Comparison of ENCODE assay signal across 23 cellular contexts in the genomic region with DNA sequence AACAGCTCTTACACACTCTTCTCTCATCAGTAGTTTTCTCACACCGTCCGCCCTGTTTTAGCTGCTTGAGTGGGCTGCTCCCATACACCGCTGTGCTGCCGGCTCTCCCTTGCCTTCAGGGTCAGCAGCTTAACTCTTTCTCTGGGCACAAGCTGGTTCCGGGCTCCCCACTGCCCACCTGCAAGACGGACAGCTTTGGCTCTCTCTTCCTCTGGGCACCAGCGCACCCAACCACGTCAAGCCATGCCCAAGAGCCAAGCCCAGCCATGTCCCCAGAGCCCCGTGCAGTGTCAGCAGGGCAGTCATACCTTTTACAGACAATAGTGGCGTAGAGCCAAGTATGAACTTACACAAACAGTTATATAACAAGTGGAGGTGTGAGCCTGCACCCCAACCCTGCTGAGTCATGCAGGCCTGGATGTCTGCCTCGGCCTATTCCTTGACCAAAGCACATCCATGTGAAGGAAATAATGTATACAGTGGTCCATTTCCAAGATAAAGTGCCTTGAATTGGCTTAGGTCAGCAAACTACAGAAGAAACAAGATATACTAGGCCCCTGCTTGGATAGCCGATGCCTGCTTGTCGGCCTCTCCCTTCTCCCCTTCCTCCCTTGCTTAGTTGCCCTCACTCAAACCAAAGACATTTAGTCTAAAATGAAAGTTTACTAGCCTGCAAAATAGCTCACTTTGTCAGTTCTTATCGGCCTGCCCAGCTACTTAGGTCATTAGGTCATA.
DNase-seq lines count a peak whose midpoint lies in the region; FAIRE-seq and TF ChIP-seq lines count a peak whose summit lies in the region.
"Had no signal": no experiment of that assay in that cellular context is flagged by ENCODE, and none has a peak within 500 bp of the region (broad histone marks: within the 10 kb centered on the region; RNA-seq: fewer than 3 reads in every experiment).

No MANE protein-coding gene starts in this region.

- no peak overlapping the region for H2BK5ac ChIP-seq in trophoblast cell (ENCODE audit: low read depth, low read length, poor library complexity)

- no peaks in the 10 kb centered on the region for H3K9me3 ChIP-seq in fibroblast of lung (ENCODE audit: control insufficient read depth, insufficient read depth, low read depth, low read length)
- H3K9me3 ChIP-seq in trophoblast cell (ENCODE audit: insufficient read depth, low read depth, low read length): no peaks in the 10 kb centered on the region
- no peaks in the 10 kb centered on the region for H3K9me3 ChIP-seq in BE2C

- H3K4me2 ChIP-seq in fibroblast of lung (ENCODE audit: extremely low read depth, insufficient read depth, low read length) (no peak overlapping the region), trophoblast cell (ENCODE audit: low read length) (no peak overlapping the region)
- H3K4me2 ChIP-seq: BLaER1 had no signal

- no peaks in the 10 kb centered on the region for H3K4me1 ChIP-seq in fibroblast of lung (ENCODE audit: control insufficient read depth, extremely low read depth, insufficient read depth, low read length)
- H3K4me1 ChIP-seq in trophoblast cell (ENCODE audit: control insufficient read depth in 1 of 2, insufficient read depth in 2 of 2, low read length in 2 of 2): peaks cover 5 to 9% of the 10 kb centered on the region in 2 experiments
- H3K4me1 ChIP-seq in BE2C: no peaks in the 10 kb centered on the region
- H3K4me1 ChIP-seq: BLaER1, left lung had no signal

- H4K12ac ChIP-seq in trophoblast cell (ENCODE audit: low read depth, low read length): no peak overlapping the region

- peak overlapping the region; percentile 3 for H4K91ac ChIP-seq in trophoblast cell (ENCODE audit: low read depth, low read length)

- whole genome bisulfite sequencing in trophoblast cell (ENCODE audit: extremely low coverage, insufficient coverage, insufficient read length): no CpG with 5 or more reads among the region's 14 CpGs

- H3K36me3 ChIP-seq in fibroblast of lung (ENCODE audit: control insufficient read depth, insufficient read depth, low read length): no peaks in the 10 kb centered on the region
- H3K36me3 ChIP-seq in trophoblast cell (ENCODE audit: control insufficient read depth in 1 of 2, insufficient read depth in 2 of 2, low read length in 2 of 2): no peaks in the 10 kb centered on the region
- H3K36me3 ChIP-seq in BE2C: no peaks in the 10 kb centered on the region
- H3K36me3 ChIP-seq: BLaER1, left lung, SJCRH30 had no signal

- H3K9ac ChIP-seq in fibroblast of lung (ENCODE audit: insufficient read depth, low read length) (no peak overlapping the region), trophoblast cell (ENCODE audit: low read length) (no peak overlapping the region)
- H3K9ac ChIP-seq: BLaER1 had no signal

- no peak overlapping the region for H3K4ac ChIP-seq in trophoblast cell (ENCODE audit: low read depth, low read length)

- no peak overlapping the region for H2AK5ac ChIP-seq in trophoblast cell (ENCODE audit: low read length)

- H3K23ac ChIP-seq in trophoblast cell (ENCODE audit: low read length): no peak overlapping the region

- no peak overlapping the region for H2BK12ac ChIP-seq in trophoblast cell (ENCODE audit: low read length)

- H3K4me3 ChIP-seq in fibroblast of lung (replicated peaks in 1 of 4; ENCODE audit: control extremely low read depth in 1 of 4, insufficient read depth in 1 of 4, low read depth in 3 of 4, low read length in 4 of 4) (no peak overlapping the region), trophoblast cell (ENCODE audit: low read depth, low read length) (peak overlapping the region; percentile 18), BE2C (ENCODE audit: low read depth, low read length) (no peak overlapping the region)
- H3K4me3 ChIP-seq: BLaER1, left lung, SJCRH30, skin epidermis had no signal

- H3K14ac ChIP-seq in trophoblast cell (ENCODE audit: low read length): no peak overlapping the region

- H2BK120ac ChIP-seq in trophoblast cell (ENCODE audit: insufficient read depth, low read length, poor library complexity): no peak overlapping the region

- H3K27me3 ChIP-seq in fibroblast of lung (ENCODE audit: control insufficient read depth, insufficient read depth, low read length) (no peaks in the 10 kb centered on the region), trophoblast cell (ENCODE audit: insufficient read depth, low read length) (no peaks in the 10 kb centered on the region), BE2C (no peaks in the 10 kb centered on the region)
- H3K27me3 ChIP-seq: BLaER1, SJCRH30 had no signal

- no peaks in the 10 kb centered on the region for H4K20me1 ChIP-seq in fibroblast of lung (ENCODE audit: control insufficient read depth, extremely low read depth, insufficient read depth, low read length)
- H4K20me1 ChIP-seq: BLaER1 had no signal

- FAIRE-seq in HTR-8/SVneo (lab: Jason Lieb, UNC): peak; percentile 94
- FAIRE-seq: D721Med, frontal cortex, GM19239 had no signal

- peaks cover 2% of the 10 kb centered on the region for H3K79me1 ChIP-seq in trophoblast cell (ENCODE audit: low read length)

- H2AFZ ChIP-seq in fibroblast of lung (ENCODE audit: low read length): no peak overlapping the region
- H2AFZ ChIP-seq in trophoblast cell (ENCODE audit: insufficient read depth, low read length, poor library complexity): no peak overlapping the region

- no peak overlapping the region for H3K18ac ChIP-seq in trophoblast cell (ENCODE audit: low read length)

- no peak for TF ChIP-seq CTCF in fibroblast of lung (conservative IDR thresholded peaks at IDR 0.05 in 1 of 2, IDR thresholded peaks at IDR 0.05 in 1 of 2; ENCODE audit: low read depth in 1 of 2, low read length in 2 of 2)
- TF ChIP-seq CTCF in BE2C (IDR thresholded peaks at IDR 0.05; ENCODE audit: low read depth, low read length): no peak

- H3K27ac ChIP-seq in fibroblast of lung (ENCODE audit: insufficient read depth, low read length) (no peak overlapping the region), trophoblast cell (ENCODE audit: low read depth, low read length) (peak overlapping the region; percentile 11)
- H3K27ac ChIP-seq: BLaER1, left lung, SJCRH30, skin epidermis had no signal

- DNase-seq in HTR-8/SVneo (ENCODE audit: insufficient read length, low spot score) (no peak), RPMI7951 (ENCODE audit: low read depth) (peak; percentile 69), fibroblast of lung (ENCODE audit: low read depth in 2 of 2) (peak; percentile 16 to 48), trophoblast cell (no peak), BE2C (no peak), amniotic stem cell (lab: John Stamatoyannopoulos, UW) (no peak)
- no peak for DNase-seq in activated T-cell treated with anti-CD3 and anti-CD28 coated beads, Interleukin-2, amount 50 U/mL, for 1 hour
- DNase-seq: activated B cell treated with CpG ODN at 0.5 μM for 24 hours; activated CD8-positive, alpha-beta memory T cell treated with anti-CD3 and anti-CD28 coated beads for 24 hours; endodermal cell; H7; KG1; NCI-H1092; NCI-H2081; NCI-H510A treated with DMSO at 0.1 percent for 48 hours; SJCRH30; stimulated activated CD4-positive, alpha-beta T cell treated with anti-CD3 and anti-CD28 coated beads, Interleukin-4, amount 100 ng/mL, for 24 hours had no signal

- H4K8ac ChIP-seq in trophoblast cell (ENCODE audit: low read depth, low read length): no peak overlapping the region

- H3K79me2 ChIP-seq in fibroblast of lung (ENCODE audit: control insufficient read depth, insufficient read depth, low read length) (no peaks in the 10 kb centered on the region), trophoblast cell (ENCODE audit: control insufficient read depth, insufficient read depth, low read length, poor library complexity) (no peaks in the 10 kb centered on the region)

Comparison
In these comparisons a context has a peak if more than half of its experiments do, and no peak if none do; other contexts are left out.
1. DNase-seq: peak in RPMI7951 (single experiment) and fibroblast of lung (2 of 2); none in HTR-8/SVneo (single experiment), trophoblast cell (0 of 2), BE2C (single experiment), activated T-cell treated with anti-CD3 and anti-CD28 coated beads, Interleukin-2, amount 50 U/mL, for 1 hour (single experiment) and amniotic stem cell (single experiment).